ENCODE assay signal across 21 cellular contexts in the genomic region with DNA sequence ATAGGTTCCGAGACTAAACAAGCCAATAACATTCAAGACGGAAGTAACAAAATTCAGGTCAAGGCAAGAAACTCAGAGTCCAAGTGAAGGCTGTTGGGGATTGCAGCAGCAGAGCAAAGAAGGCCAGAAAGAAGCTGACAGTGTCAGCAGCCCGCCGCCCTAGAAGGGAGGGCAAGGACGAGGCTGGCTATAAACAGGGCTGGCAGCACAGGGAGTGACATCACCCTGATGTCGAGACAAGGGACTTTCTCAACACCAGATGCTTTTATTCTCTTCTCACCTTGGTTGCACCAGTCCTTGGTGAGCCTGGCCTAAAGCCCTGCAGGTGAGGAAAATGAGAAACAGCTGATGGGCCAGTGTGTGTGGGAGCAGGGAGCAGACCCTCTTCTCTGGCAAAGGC.
A peak's percentile ranks its signal among the peaks of the same experiment; 100 is the strongest.
DNase-seq lines count a peak whose midpoint lies in the region; ATAC-seq, FAIRE-seq and TF ChIP-seq lines count a peak whose summit lies in the region.
"Had no signal": no experiment of that assay in that cellular context is flagged by ENCODE, and none has a peak within 500 bp of the region (broad histone marks: within the 10 kb centered on the region; RNA-seq: fewer than 3 reads in every experiment).

No MANE protein-coding gene starts in this region.

- no peaks in the 10 kb centered on the region for H3K79me2 ChIP-seq in GM12878 (ENCODE audit: control insufficient read depth, insufficient read depth, low read length)

- 12% methylated on average over 6 of the region's 6 CpGs for WGBS in GM12878 (ENCODE audit: insufficient coverage, insufficient replicate concordance, low lambda C conversion rate, missing lambda C conversion rate)

- peaks cover 6% of the 10 kb centered on the region for H3K36me3 Mint-ChIP-seq in nephron progenitor cell (ENCODE audit: low read depth)
- H3K36me3 Mint-ChIP-seq in T-helper 17 cell (ENCODE audit: low read depth) = no peaks in the 10 kb centered on the region
- H3K36me3 Mint-ChIP-seq: CD4-positive, CD25-positive, alpha-beta regulatory T cell; CD8-positive, alpha-beta T cell had no signal

- TF ChIP-seq CTCF in GM12878 (IDR thresholded peaks at IDR 0.05 in 2 of 3, conservative IDR thresholded peaks at IDR 0.05 in 1 of 3; ENCODE audit: control insufficient read depth in 2 of 3, extremely low read depth in 1 of 3, insufficient read depth in 1 of 3, low read depth in 3 of 3, low read length in 3 of 3) = no peak
- TF ChIP-seq CTCF in nephron progenitor cell (IDR thresholded peaks at IDR 0.05) = no peak

- intact Hi-C loops in GM12878 (cut with micrococcal nuclease; ENCODE audit: unreplicated experiment) = no loop called here

- SMC1A ChIA-PET in GM12878 (lab: Charles Lee; ENCODE audit: uncharacterized antibody, unreplicated experiment) = interaction anchor here (0.9 kb wide), 1 partner anchor 20 kb away, joined by 3 read pairs; no protein-coding TSS in a partner anchor

- RAD21 ChIA-PET in GM12878 (lab: Charles Lee; ENCODE audit: unreplicated experiment) = no interaction called here

- no peak for TF ChIP-seq RAD21 in GM12878 (IDR thresholded peaks at IDR 0.05; ENCODE audit: insufficient read depth, low read depth, low read length)

- no peaks in the 10 kb centered on the region for H3K36me3 ChIP-seq in GM12878 (ENCODE audit: control insufficient read depth in 2 of 2, insufficient read depth in 2 of 2, low read length in 1 of 2)
- H3K36me3 ChIP-seq: BLaER1 had no signal

- H3K4me1 ChIP-seq in GM12878 (ENCODE audit: control insufficient read depth, insufficient read depth, low read length) = no peaks in the 10 kb centered on the region
- H3K4me1 ChIP-seq: A549, BLaER1 had no signal

- FAIRE-seq in GM12878 (lab: Jason Lieb, UNC) = no peak
- FAIRE-seq: A549, GM12892, H54 had no signal

- no peaks in the 10 kb centered on the region for H3K27me3 ChIP-seq in GM12878 (replicated peaks in 1 of 2; ENCODE audit: control insufficient read depth in 2 of 2, insufficient read depth in 2 of 2, low read length in 1 of 2)
- H3K27me3 ChIP-seq: BLaER1 had no signal

- ATAC-seq in GM12878 (peak; percentile 63), T-helper 17 cell (no peak)
- ATAC-seq: A549; CD8-positive, alpha-beta T cell; GM23338 had no signal

- no peak overlapping the region for H3K9ac ChIP-seq in GM12878 (ENCODE audit: control insufficient read depth, insufficient read depth, low read length)
- H3K9ac ChIP-seq: BLaER1 had no signal

- H3K9me3 Mint-ChIP-seq in nephron progenitor cell = peaks cover 16% of the 10 kb centered on the region
- H3K9me3 Mint-ChIP-seq: CD8-positive, alpha-beta T cell had no signal

- H3K27me3 Mint-ChIP-seq in nephron progenitor cell (ENCODE audit: low read depth, poor library complexity) (peaks cover 4% of the 10 kb centered on the region), T-helper 17 cell (no peaks in the 10 kb centered on the region)
- H3K27me3 Mint-ChIP-seq: B cell; CD4-positive, CD25-positive, alpha-beta regulatory T cell had no signal

- TF ChIP-seq EP300 in GM12878 (IDR thresholded peaks at IDR 0.05; ENCODE audit: borderline replicate concordance in 1 of 2, control insufficient read depth in 1 of 2, low read depth in 2 of 2, low read length in 2 of 2) = no peak

- H3K9me3 ChIP-seq in GM12878 (replicated peaks; ENCODE audit: control insufficient read depth, insufficient read depth, low read length) (no peaks in the 10 kb centered on the region), T-helper 17 cell (ENCODE audit: control insufficient read depth, low read length, poor library complexity, severe bottlenecking) (no peaks in the 10 kb centered on the region)
- H3K9me3 ChIP-seq: A549, BLaER1 had no signal

- no peak overlapping the region for H2AFZ ChIP-seq in GM12878 (ENCODE audit: control insufficient read depth, low read depth, low read length)
- H2AFZ ChIP-seq: GM23338 had no signal

- no peaks in the 10 kb centered on the region for H4K20me1 ChIP-seq in GM12878 (ENCODE audit: control insufficient read depth, insufficient read depth)
- H4K20me1 ChIP-seq: BLaER1 had no signal

- TF ChIP-seq POLR2A in GM12878 (IDR thresholded peaks at IDR 0.05; ENCODE audit: low read depth, low read length) = no peak

- DNase-seq in AG20443 (ENCODE audit: low spot score) (peak; percentile 31), GM12878 (ENCODE audit: low read depth, low spot score) (no peak), nephron progenitor cell (no peak), T-helper 17 cell (no peak), NCI-H2227 (lab: John Stamatoyannopoulos, UW; ENCODE audit: unreplicated experiment) (no peak), D341Med (ENCODE audit: low spot score) (no peak)
- DNase-seq in activated CD4-positive, alpha-beta T cell treated with anti-CD3 and anti-CD28 coated beads for 1 hour = no peak
- DNase-seq: 8988T; ACHN; CD4-positive, CD25-positive, alpha-beta regulatory T cell; CD8-positive, alpha-beta T cell; DMS53; DMS79 treated with DMSO at 0.1 percent for 48 hours; GF-D8 had no signal

- in situ Hi-C loops in GM12878 (cut with MboI) = no loop called here

- H3K27ac ChIP-seq in GM12878 (ENCODE audit: control insufficient read depth, insufficient read depth) = no peak overlapping the region
- H3K27ac ChIP-seq: A549, BLaER1, C4-2B had no signal

- no peak overlapping the region for H3K4me3 Mint-ChIP-seq in nephron progenitor cell
- no peak overlapping the region for H3K4me3 Mint-ChIP-seq in T-helper 17 cell
- H3K4me3 Mint-ChIP-seq: B cell; CD4-positive, CD25-positive, alpha-beta regulatory T cell; CD8-positive, alpha-beta T cell; GM23338 had no signal

- no peak overlapping the region for H3K4me3 ChIP-seq in GM12878
- H3K4me3 ChIP-seq: A549, BLaER1, GM23338 had no signal

- POLR2A ChIA-PET in GM12878 (lab: Charles Lee) = no interaction called here

- peak overlapping the region; percentile 50 for H3K27ac Mint-ChIP-seq in nephron progenitor cell
- H3K27ac Mint-ChIP-seq in T-helper 17 cell = no peak overlapping the region
- H3K27ac Mint-ChIP-seq: B cell; CD4-positive, CD25-positive, alpha-beta regulatory T cell; CD8-positive, alpha-beta T cell; GM23338 had no signal

- CTCF ChIA-PET in GM12878 (lab: Yijun Ruan, JAX) = interaction anchor here (0.6 to 0.9 kb wide), 2 partner anchors 69 to 97 kb away, joined by 3 read pairs; no protein-coding TSS in a partner anchor

- BruUV-seq in GM12878 (replicated peaks; lab: Mats Ljungman, UMichigan) = no TSS peak

- no peak overlapping the region for H3K4me2 ChIP-seq in GM12878 (ENCODE audit: control insufficient read depth, insufficient read depth)
- H3K4me2 ChIP-seq: A549, BLaER1, GM23338 had no signal

- H3K4me1 Mint-ChIP-seq in nephron progenitor cell (peaks cover 22% of the 10 kb centered on the region), T-helper 17 cell (no peaks in the 10 kb centered on the region)
- H3K4me1 Mint-ChIP-seq: B cell; CD4-positive, CD25-positive, alpha-beta regulatory T cell had no signal

TF ChIP-seq in GM12878, 131 proteins besides CTCF, POLR2A, EP300 and RAD21:
- TF ChIP-seq DPF2 (IDR thresholded peaks at IDR 0.05) (no peak), TARDBP (IDR thresholded peaks at IDR 0.05; ENCODE audit: borderline replicate concordance) (no peak), CBFB (IDR thresholded peaks at IDR 0.05; ENCODE audit: low read depth) (no peak), RCOR1 (conservative IDR thresholded peaks at IDR 0.05; ENCODE audit: low read depth, low read length) (no peak)
- TF ChIP-seq, protein P1, sequence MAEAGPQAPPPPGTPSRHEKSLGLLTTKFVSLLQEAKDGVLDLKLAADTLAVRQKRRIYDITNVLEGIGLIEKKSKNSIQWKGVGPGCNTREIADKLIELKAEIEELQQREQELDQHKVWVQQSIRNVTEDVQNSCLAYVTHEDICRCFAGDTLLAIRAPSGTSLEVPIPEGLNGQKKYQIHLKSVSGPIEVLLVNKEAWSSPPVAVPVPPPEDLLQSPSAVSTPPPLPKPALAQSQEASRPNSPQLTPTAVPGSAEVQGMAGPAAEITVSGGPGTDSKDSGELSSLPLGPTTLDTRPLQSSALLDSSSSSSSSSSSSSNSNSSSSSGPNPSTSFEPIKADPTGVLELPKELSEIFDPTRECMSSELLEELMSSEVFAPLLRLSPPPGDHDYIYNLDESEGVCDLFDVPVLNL (IDR thresholded peaks at IDR 0.05; ENCODE audit: low read depth, low read length) = no peak
